Comparison of ENCODE assay signal across 1 cellular context in the genomic region with DNA sequence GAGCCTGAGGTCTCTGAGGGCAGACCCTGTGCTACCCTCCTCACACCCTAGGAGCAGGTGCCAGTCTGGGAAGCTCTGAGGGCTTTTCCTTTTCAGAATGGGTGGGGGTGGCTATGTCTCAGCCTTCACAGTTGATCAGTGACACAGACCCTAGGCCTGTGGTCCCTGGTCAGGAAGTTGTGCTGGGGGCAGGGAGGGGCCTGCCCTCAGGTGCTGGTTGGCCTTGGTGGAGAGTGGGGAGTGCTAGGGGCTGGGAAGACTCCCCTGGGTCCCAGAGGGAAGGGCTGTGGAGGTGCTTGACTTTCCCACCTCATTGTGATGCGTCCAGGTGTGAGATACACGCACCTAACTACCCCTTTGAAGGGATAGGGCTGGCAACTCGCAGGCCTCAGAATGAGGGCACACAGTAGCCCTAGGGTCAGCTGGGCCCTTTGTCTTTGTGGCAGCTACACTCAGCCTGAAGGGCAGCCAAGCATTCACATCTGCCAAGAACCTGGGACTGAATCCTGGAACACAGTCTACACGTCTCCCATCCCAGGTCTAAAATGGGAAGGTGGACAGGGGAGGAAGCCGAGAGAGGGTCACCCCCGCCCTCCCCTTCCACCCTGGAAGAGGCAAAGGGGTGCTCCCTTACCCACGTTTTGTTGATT.
TF ChIP-seq lines count a peak whose summit lies in the region.

No MANE protein-coding gene starts in this region.

TF ChIP-seq in HCT116, 20 proteins besides CTCF, POLR2A, EP300 and RAD21 (continued from another document):
- TF ChIP-seq POLR2AphosphoS5 (IDR thresholded peaks at IDR 0.05; ENCODE audit: low read depth, low read length) (no peak), EZH2phosphoT487 (IDR thresholded peaks at IDR 0.05; ENCODE audit: borderline replicate concordance) (no peak), YY1 (IDR thresholded peaks at IDR 0.05; ENCODE audit: extremely low read depth, insufficient replicate concordance, low read depth, low read length) (no peak)
